7 cellular contexts compared by ENCODE assay signal in genomic region chr12:85866929-85867776, GRCh38. TPM values are rescaled to one million over a fixed set of nuclear protein-coding genes. Genes with fewer than 3 reads are reported as not detected.
DNase-seq lines count a peak whose midpoint lies in the region; ATAC-seq, FAIRE-seq and TF ChIP-seq lines count a peak whose summit lies in the region.

No MANE protein-coding gene starts in this region.

- no peak overlapping the region for H3K27ac Mint-ChIP-seq in activated T-helper 2 cell treated with anti-CD3 and anti-CD28 coated beads, Interferon-gamma antibody, Interleukin-2, Interleukin-4, amounts not matched to agents 10 μg/mL and 5 μg/mL and 100 μg/mL, durations not matched to agents 14 hours and 24 hours and 36 hours

- H3K9ac ChIP-seq in HepG2 (ENCODE audit: insufficient read depth, low read depth, low read length) = no peak overlapping the region

- no peaks in the 10 kb centered on the region for H4K20me1 ChIP-seq in HepG2 (ENCODE audit: insufficient read depth, low read length)

- FAIRE-seq in HepG2 (lab: Jason Lieb, UNC) = peak; percentile 60

- 18% methylated on average over 5 of the region's 5 CpGs for WGBS in HepG2 (ENCODE audit: low lambda C conversion rate)

- no peaks in the 10 kb centered on the region for H3K9me3 Mint-ChIP-seq in activated T-helper 2 cell treated with anti-CD3 and anti-CD28 coated beads, Interferon-gamma antibody, Interleukin-2, Interleukin-4, amounts not matched to agents 10 μg/mL and 5 μg/mL and 100 μg/mL, durations not matched to agents 14 hours and 24 hours and 36 hours

- CTCF ChIA-PET in HepG2 (lab: Yijun Ruan, JAX; ENCODE audit: low intra/inter-chr PET ratio, low total read pairs) = interaction anchor here (1.3 to 2.2 kb wide), 3 partner anchors 291 to 399 kb away, joined by 7 to 11 read pairs (median 8); no protein-coding TSS in a partner anchor

- H3K4me3 ChIP-seq in GM06990 (replicated peaks; ENCODE audit: low read depth, low read length) (no peak overlapping the region), HepG2 (replicated peaks in 1 of 3; ENCODE audit: insufficient read depth in 1 of 3, low read depth in 2 of 3, low read length in 3 of 3) (no peak overlapping the region)

- no peak overlapping the region for H3K4me3 Mint-ChIP-seq in activated T-helper 2 cell treated with anti-CD3 and anti-CD28 coated beads, Interferon-gamma antibody, Interleukin-2, Interleukin-4, amounts not matched to agents 10 μg/mL and 5 μg/mL and 100 μg/mL, durations not matched to agents 14 hours and 24 hours and 36 hours (ENCODE audit: low read depth)

- no peaks in the 10 kb centered on the region for H3K36me3 ChIP-seq in GM06990 (ENCODE audit: control insufficient read depth, insufficient read depth, low read length)
- H3K36me3 ChIP-seq in HepG2 (replicated peaks in 1 of 2; ENCODE audit: control insufficient read depth in 1 of 2, insufficient read depth in 2 of 2, low read length in 2 of 2) = no peaks in the 10 kb centered on the region

- no peaks in the 10 kb centered on the region for H3K4me1 Mint-ChIP-seq in activated T-helper 2 cell treated with anti-CD3 and anti-CD28 coated beads, Interferon-gamma antibody, Interleukin-2, Interleukin-4, amounts not matched to agents 10 μg/mL and 5 μg/mL and 100 μg/mL, durations not matched to agents 14 hours and 24 hours and 36 hours (ENCODE audit: low read depth)

- H3K36me3 Mint-ChIP-seq in activated T-helper 2 cell treated with anti-CD3 and anti-CD28 coated beads, Interferon-gamma antibody, Interleukin-2, Interleukin-4, amounts not matched to agents 10 μg/mL and 5 μg/mL and 100 μg/mL, durations not matched to agents 14 hours and 24 hours and 36 hours (ENCODE audit: low read depth) = no peaks in the 10 kb centered on the region

- TF ChIP-seq EP300 in HepG2 (IDR thresholded peaks at IDR 0.05; ENCODE audit: low read depth in 2 of 2, low read length in 2 of 2) (no peak), HepG2 (CRISPR knock-in tag; IDR thresholded peaks at IDR 0.05; ENCODE audit: borderline replicate concordance) (no peak)

- in situ Hi-C loops in HepG2 (cut with HindIII; ENCODE audit: extremely low pct_ligation_motif_present, low pct_unique_long_range_greater_than_20kb) = loop anchor here (5.0 kb wide), 1 partner anchor 290 kb away; no protein-coding TSS in a partner anchor

- no peak overlapping the region for H3K4me2 ChIP-seq in HepG2 (ENCODE audit: low read depth, low read length)

- ATAC-seq in GM21381 (IDR thresholded peaks at IDR 0.05; ENCODE audit: unreplicated experiment) (peak; percentile 95), HG03469 (IDR thresholded peaks at IDR 0.05; ENCODE audit: unreplicated experiment) (peak; percentile 94), HepG2 (peak; percentile 84)

- no peak for TF ChIP-seq POLR2A in HepG2 (IDR thresholded peaks at IDR 0.05; ENCODE audit: insufficient read depth in 1 of 2, low read depth in 2 of 2, low read length in 2 of 2)

- TF ChIP-seq CTCF in GM06990 (IDR thresholded peaks at IDR 0.05; ENCODE audit: insufficient read depth, low read length, poor library complexity, severe bottlenecking) (peak; percentile 71), HepG2 (CRISPR knock-in tag; IDR thresholded peaks at IDR 0.05) (peak; percentile 74)

- BruUV-seq in HepG2 (replicated peaks; lab: Mats Ljungman, UMichigan) = no TSS peak

- no peak overlapping the region for H2AFZ ChIP-seq in HepG2 (ENCODE audit: low read length)

- no peaks in the 10 kb centered on the region for H3K27me3 Mint-ChIP-seq in activated T-helper 2 cell treated with anti-CD3 and anti-CD28 coated beads, Interferon-gamma antibody, Interleukin-2, Interleukin-4, amounts not matched to agents 10 μg/mL and 5 μg/mL and 100 μg/mL, durations not matched to agents 14 hours and 24 hours and 36 hours (ENCODE audit: low read depth)

- H3K79me2 ChIP-seq in HepG2 (ENCODE audit: insufficient read depth, low read length) = no peaks in the 10 kb centered on the region

- POLR2A ChIA-PET in HepG2 (lab: Yijun Ruan, JAX) = interaction anchor here (0.6 kb wide), 1 partner anchor 9 kb away, joined by 4 read pairs; no protein-coding TSS in a partner anchor

- peak; percentile 22 for DNase-seq in GM06990 (ENCODE audit: extremely low read depth, insufficient read length)
- peak; percentile 88 for DNase-seq in NCI-H69 (lab: John Stamatoyannopoulos, UW)
- peak; percentile 67 for DNase-seq in cerebellar cortex (ENCODE audit: low spot score)
- peak; percentile 48 for DNase-seq in HepG2 (ENCODE audit: low spot score)
- DNase-seq in activated T-helper 2 cell treated with anti-CD3 and anti-CD28 coated beads, Interferon-gamma antibody, Interleukin-2, Interleukin-4, amounts not matched to agents 10 μg/mL and 5 μg/mL and 100 μg/mL, durations not matched to agents 14 hours and 24 hours and 36 hours (ENCODE audit: low spot score) = no peak

- no peak overlapping the region for H3K27ac ChIP-seq in HepG2 (ENCODE audit: extremely low read length, insufficient read depth, low read length)

- intact Hi-C loops in HepG2 (cut with micrococcal nuclease; ENCODE audit: unreplicated experiment) = loop anchor here (1.0 to 2.0 kb wide), 3 partner anchors 292 to 442 kb away; no protein-coding TSS in a partner anchor
- intact Hi-C loops in activated T-helper 2 cell treated with anti-CD3 and anti-CD28 coated beads, Interferon-gamma antibody, Interleukin-2, Interleukin-4, amounts not matched to agents 10 μg/mL and 5 μg/mL and 100 μg/mL, durations not matched to agents 14 hours and 24 hours and 36 hours (cut with micrococcal nuclease) = loop anchor here (1.0 to 5.0 kb wide), 2 partner anchors 290 to 399 kb away; no protein-coding TSS in a partner anchor

- 0 out of 2 replicates have a peak, but pooled peaks have one; percentile 34 for TF ChIP-seq RAD21 in HepG2 (CRISPR knock-in tag; IDR thresholded peaks at IDR 0.05)

- H3K9me3 ChIP-seq in HepG2 (ENCODE audit: low read length) = no peaks in the 10 kb centered on the region

- H3K27me3 ChIP-seq in GM06990 (replicated peaks; ENCODE audit: control insufficient read depth, insufficient read depth, low read length) (no peaks in the 10 kb centered on the region), HepG2 (ENCODE audit: control insufficient read depth in 1 of 2, insufficient read depth in 2 of 2, low read length in 2 of 2) (no peaks in the 10 kb centered on the region)

- H3K4me1 ChIP-seq in HepG2 (ENCODE audit: insufficient read depth, low read length) = no peaks in the 10 kb centered on the region

RNA-seq across cellular contexts. Expression of gene NTS, which starts 6.9 kb away (rescaled TPM):
- total RNA-seq in HepG2 (2016; rRNA removed; fragmentation: Illumina TruSeq; extraction: Trizol) = 0.13 TPM in 1 of 2 replicates, not detected in the other
- not detected in 2 replicates for total RNA-seq in HepG2 (2016; cell fraction: cytosol; rRNA removed; fragmentation: Illumina TruSeq; extraction: Trizol; ENCODE audit: low read depth)
- total RNA-seq in HepG2 (2016; cell fraction: insoluble cytoplasmic fraction; rRNA removed; fragmentation: Illumina TruSeq; extraction: Trizol) = not detected in 2 replicates
- not detected in 2 replicates for total RNA-seq in HepG2 (2016; cell fraction: membrane; rRNA removed; fragmentation: Illumina TruSeq; extraction: Trizol)
- not detected in 2 replicates for total RNA-seq in HepG2 (2016; cell fraction: nucleus; rRNA removed; fragmentation: Illumina TruSeq; extraction: Trizol)
- 0.05 TPM in 1 of 2 replicates, not detected in the other for polyA plus RNA-seq in HepG2 (2011; rRNA removed)
- not detected in 2 replicates for polyA plus RNA-seq in HepG2 (2011; cell fraction: cytosol; rRNA removed)
- not detected in 2 replicates for polyA plus RNA-seq in HepG2 (2011; cell fraction: nucleus; rRNA removed)
- polyA plus RNA-seq in HepG2 (2012) = not detected in 2 replicates
- not detected in 2 replicates for polyA plus RNA-seq in HepG2 (2016; cell fraction: cytosol; fragmentation: Illumina TruSeq; extraction: Trizol; ENCODE audit: low read depth)
- polyA plus RNA-seq in HepG2 (2016; cell fraction: insoluble cytoplasmic fraction; fragmentation: Illumina TruSeq; extraction: Trizol; ENCODE audit: low read depth) = not detected in 2 replicates
- not detected in 2 replicates for polyA plus RNA-seq in HepG2 (2016; cell fraction: membrane; fragmentation: Illumina TruSeq; extraction: Trizol; ENCODE audit: low read depth)
- not detected in 2 replicates for polyA plus RNA-seq in HepG2 (2016; cell fraction: nucleus; fragmentation: Illumina TruSeq; extraction: Trizol; ENCODE audit: insufficient read depth, low read depth)
- 0.75 TPM in 1 of 2 replicates, not detected in the other for polyA minus RNA-seq in HepG2 (2011; rRNA and poly(A)+ RNA removed; ENCODE audit: low replicate concordance)
- not detected in 2 replicates for polyA minus RNA-seq in HepG2 (2011; cell fraction: cytosol; rRNA and poly(A)+ RNA removed)
- not detected in 2 replicates for polyA minus RNA-seq in HepG2 (2011; cell fraction: nucleus; rRNA and poly(A)+ RNA removed)
- total RNA-seq in activated T-helper 2 cell treated with anti-CD3 and anti-CD28 coated beads, Interferon-gamma antibody, Interleukin-2, Interleukin-4, amounts not matched to agents 10 μg/mL and 5 μg/mL and 100 μg/mL, durations not matched to agents 14 hours and 24 hours and 36 hours = not detected in 2 replicates

RNA-seq across cellular contexts. Expression of gene RASSF9, which starts 30.9 kb away (rescaled TPM):
- total RNA-seq in HepG2 (2016; rRNA removed; fragmentation: Illumina TruSeq; extraction: Trizol) = not detected in 2 replicates
- not detected in 2 replicates for total RNA-seq in HepG2 (2016; cell fraction: cytosol; rRNA removed; fragmentation: Illumina TruSeq; extraction: Trizol; ENCODE audit: low read depth)
- not detected in 2 replicates for total RNA-seq in HepG2 (2016; cell fraction: insoluble cytoplasmic fraction; rRNA removed; fragmentation: Illumina TruSeq; extraction: Trizol)
- not detected in 2 replicates for total RNA-seq in HepG2 (2016; cell fraction: membrane; rRNA removed; fragmentation: Illumina TruSeq; extraction: Trizol)
- total RNA-seq in HepG2 (2016; cell fraction: nucleus; rRNA removed; fragmentation: Illumina TruSeq; extraction: Trizol) = not detected in 2 replicates
- not detected in 2 replicates for polyA plus RNA-seq in HepG2 (2011; rRNA removed)
- not detected in 2 replicates for polyA plus RNA-seq in HepG2 (2011; cell fraction: cytosol; rRNA removed)
- polyA plus RNA-seq in HepG2 (2011; cell fraction: nucleus; rRNA removed) = not detected in 2 replicates
- not detected in 2 replicates for polyA plus RNA-seq in HepG2 (2012)
- not detected in 2 replicates for polyA plus RNA-seq in HepG2 (2016; cell fraction: cytosol; fragmentation: Illumina TruSeq; extraction: Trizol; ENCODE audit: low read depth)
- not detected in 2 replicates for polyA plus RNA-seq in HepG2 (2016; cell fraction: insoluble cytoplasmic fraction; fragmentation: Illumina TruSeq; extraction: Trizol; ENCODE audit: low read depth)
- polyA plus RNA-seq in HepG2 (2016; cell fraction: membrane; fragmentation: Illumina TruSeq; extraction: Trizol; ENCODE audit: low read depth) = not detected in 2 replicates
- polyA plus RNA-seq in HepG2 (2016; cell fraction: nucleus; fragmentation: Illumina TruSeq; extraction: Trizol; ENCODE audit: insufficient read depth, low read depth) = not detected in 2 replicates
- polyA minus RNA-seq in HepG2 (2011; rRNA and poly(A)+ RNA removed; ENCODE audit: low replicate concordance) = 5.6 TPM in 1 of 2 replicates, not detected in the other
- not detected in 2 replicates for polyA minus RNA-seq in HepG2 (2011; cell fraction: cytosol; rRNA and poly(A)+ RNA removed)
- 0.12 TPM in 1 of 2 replicates, not detected in the other for polyA minus RNA-seq in HepG2 (2011; cell fraction: nucleus; rRNA and poly(A)+ RNA removed)
- total RNA-seq in activated T-helper 2 cell treated with anti-CD3 and anti-CD28 coated beads, Interferon-gamma antibody, Interleukin-2, Interleukin-4, amounts not matched to agents 10 μg/mL and 5 μg/mL and 100 μg/mL, durations not matched to agents 14 hours and 24 hours and 36 hours = not detected in 2 replicates
